ENCODE assay signal across 8 cellular contexts in genomic region chr12:48182659-48183058, GRCh38. TPM values are rescaled to one million over a fixed set of nuclear protein-coding genes. Genes with fewer than 3 reads are reported as not detected.
DNase-seq lines count a peak whose midpoint lies in the region; ATAC-seq, FAIRE-seq and TF ChIP-seq lines count a peak whose summit lies in the region.

No MANE protein-coding gene starts in this region.

- no peak overlapping the region for H3K18ac ChIP-seq in trophoblast cell (ENCODE audit: low read length)

- no peak overlapping the region for H3K14ac ChIP-seq in trophoblast cell (ENCODE audit: low read length)

- H3K4ac ChIP-seq in trophoblast cell (ENCODE audit: low read depth, low read length) = no peak overlapping the region

- H2AFZ ChIP-seq in endothelial cell of umbilical vein (ENCODE audit: low read depth, low read length) = peak overlapping the region; percentile 64
- H2AFZ ChIP-seq in trophoblast cell (ENCODE audit: insufficient read depth, low read length, poor library complexity) = no peak overlapping the region

- no peak for DNase-seq in NT2/D1 (ENCODE audit: low read depth, low spot score)
- no peak for DNase-seq in endothelial cell of umbilical vein (ENCODE audit: low read depth, low spot score)
- no peak for DNase-seq in trophoblast cell
- DNase-seq in SIG-M5 (lab: John Stamatoyannopoulos, UW) = no peak
- no peak for DNase-seq in H4 (ENCODE audit: low spot score)
- no peak for DNase-seq in mucosa of gallbladder (ENCODE audit: low spot score)

- no peak overlapping the region for H3K23ac ChIP-seq in trophoblast cell (ENCODE audit: low read length)

- CTCF ChIA-PET in endothelial cell of umbilical vein (lab: Charles Lee) = interaction anchor here (0.9 to 1.6 kb wide), 8 partner anchors 11 to 436 kb away, joined by 3 to 18 read pairs (median 6); partner anchors contain the start of genes ASB8 and TMEM106C

- H3K79me2 ChIP-seq in endothelial cell of umbilical vein (ENCODE audit: control insufficient read depth, insufficient read depth, low read length) (no peaks in the 10 kb centered on the region), trophoblast cell (ENCODE audit: control insufficient read depth, insufficient read depth, low read length, poor library complexity) (no peaks in the 10 kb centered on the region)

- H3K27me3 ChIP-seq in NT2/D1 (ENCODE audit: insufficient read depth, insufficient read length) = peaks cover 57% of the 10 kb centered on the region
- H3K27me3 ChIP-seq in endothelial cell of umbilical vein (ENCODE audit: control insufficient read depth in 2 of 2, insufficient read depth in 2 of 2, low read length in 2 of 2) = peaks cover 52 to 56% of the 10 kb centered on the region in 2 experiments
- peaks cover 31% of the 10 kb centered on the region for H3K27me3 ChIP-seq in trophoblast cell (ENCODE audit: insufficient read depth, low read length)

- POLR2A ChIA-PET in endothelial cell of umbilical vein (lab: Charles Lee) = no interaction called here

- no peaks in the 10 kb centered on the region for H3K9me1 ChIP-seq in endothelial cell of umbilical vein (replicated peaks; ENCODE audit: control insufficient read depth, extremely low read depth, insufficient read depth, low read length)

- FAIRE-seq in endothelial cell of umbilical vein (lab: Jason Lieb, UNC) = no peak

- no peak overlapping the region for H4K12ac ChIP-seq in trophoblast cell (ENCODE audit: low read depth, low read length)

- H4K20me1 ChIP-seq in endothelial cell of umbilical vein (replicated peaks; ENCODE audit: control insufficient read depth, extremely low read depth, insufficient read depth, low read length) = no peaks in the 10 kb centered on the region

- H3K79me1 ChIP-seq in trophoblast cell (ENCODE audit: low read length) = no peaks in the 10 kb centered on the region

- no peak for TF ChIP-seq CTCF in endothelial cell of umbilical vein (IDR thresholded peaks at IDR 0.05; ENCODE audit: extremely low read depth in 1 of 2, insufficient read depth in 1 of 2, low read depth in 1 of 2, low read length in 2 of 2)

- H4K91ac ChIP-seq in trophoblast cell (ENCODE audit: low read depth, low read length) = no peak overlapping the region

- H3K4me3 ChIP-seq in NT2/D1 (ENCODE audit: insufficient read length, low read depth) (peak overlapping the region; percentile 72), endothelial cell of umbilical vein (replicated peaks in 1 of 3; ENCODE audit: insufficient read depth in 1 of 3, low read depth in 1 of 3, low read length in 3 of 3) (peak overlapping the region in 2 of 3 experiments; percentile 48 to 57), trophoblast cell (ENCODE audit: low read depth, low read length) (no peak overlapping the region)

- no peak overlapping the region for H2BK120ac ChIP-seq in trophoblast cell (ENCODE audit: insufficient read depth, low read length, poor library complexity)

- no peak overlapping the region for H2BK5ac ChIP-seq in trophoblast cell (ENCODE audit: low read depth, low read length, poor library complexity)

- no TSS peak for BruUV-seq in endothelial cell of umbilical vein (replicated peaks; lab: Mats Ljungman, UMichigan)

- no peak overlapping the region for H2AK5ac ChIP-seq in trophoblast cell (ENCODE audit: low read length)

- H3K4me2 ChIP-seq in endothelial cell of umbilical vein (ENCODE audit: insufficient read depth, low read length) (peak overlapping the region; percentile 72), trophoblast cell (ENCODE audit: low read length) (peak overlapping the region; percentile 80)

- no peaks in the 10 kb centered on the region for H3K9me3 ChIP-seq in ES-I3 (ENCODE audit: control insufficient read depth, insufficient read depth, low read length)
- no peaks in the 10 kb centered on the region for H3K9me3 ChIP-seq in NT2/D1 (ENCODE audit: insufficient read depth, low read length)
- no peaks in the 10 kb centered on the region for H3K9me3 ChIP-seq in endothelial cell of umbilical vein (replicated peaks; ENCODE audit: control insufficient read depth, insufficient read depth, low read length)
- H3K9me3 ChIP-seq in trophoblast cell (ENCODE audit: insufficient read depth, low read depth, low read length) = no peaks in the 10 kb centered on the region

- intact Hi-C loops in endothelial cell of umbilical vein (cut with micrococcal nuclease) = loop anchor here (1.0 to 5.0 kb wide), 2 partner anchors 16 to 270 kb away; no protein-coding TSS in a partner anchor

- no peak for TF ChIP-seq POLR2A in endothelial cell of umbilical vein (IDR thresholded peaks at IDR 0.05; ENCODE audit: low read depth, low read length)

- H3K36me3 ChIP-seq in ES-I3 (ENCODE audit: insufficient read depth, low read length) (no peaks in the 10 kb centered on the region), NT2/D1 (ENCODE audit: insufficient read depth, insufficient read length, low read length) (no peaks in the 10 kb centered on the region), endothelial cell of umbilical vein (ENCODE audit: control insufficient read depth in 2 of 2, extremely low read depth in 1 of 2, insufficient read depth in 2 of 2, low read length in 2 of 2) (no peaks in the 10 kb centered on the region), trophoblast cell (ENCODE audit: control insufficient read depth in 1 of 2, insufficient read depth in 2 of 2, low read length in 2 of 2) (no peaks in the 10 kb centered on the region)

- H3K27ac ChIP-seq in endothelial cell of umbilical vein (ENCODE audit: insufficient read depth, low read depth, low read length) = no peak overlapping the region
- H3K27ac ChIP-seq in trophoblast cell (ENCODE audit: low read depth, low read length) = no peak overlapping the region

- H3K9ac ChIP-seq in ES-I3 (ENCODE audit: low read depth, low read length) = peak overlapping the region; percentile 49; the same call in 1 of the 2 replicates
- H3K9ac ChIP-seq in NT2/D1 (ENCODE audit: insufficient read length, low read depth) = peak overlapping the region; percentile 65
- H3K9ac ChIP-seq in endothelial cell of umbilical vein (replicated peaks; ENCODE audit: extremely low read depth, insufficient read depth, low read length) = no peak overlapping the region
- no peak overlapping the region for H3K9ac ChIP-seq in trophoblast cell (ENCODE audit: low read length)

- dilution Hi-C loops in endothelial cell of umbilical vein (cut with MboI; ENCODE audit: extremely low pct_ligation_motif_present, low sequenced_read_pairs) = no loop called here

- peaks cover 9% of the 10 kb centered on the region; the same call in 1 of the 2 replicates for H3K4me1 ChIP-seq in ES-I3 (ENCODE audit: insufficient read depth, low read length)
- peaks cover 11% of the 10 kb centered on the region for H3K4me1 ChIP-seq in NT2/D1 (ENCODE audit: insufficient read depth, insufficient read length)
- H3K4me1 ChIP-seq in endothelial cell of umbilical vein (ENCODE audit: control insufficient read depth, extremely low read depth, insufficient read depth, low read length) = no peaks in the 10 kb centered on the region
- H3K4me1 ChIP-seq in trophoblast cell (ENCODE audit: control insufficient read depth in 1 of 2, insufficient read depth in 2 of 2, low read length in 2 of 2) = peaks cover 4 to 11% of the 10 kb centered on the region in 2 experiments

- no CpG with 5 or more reads among the region's 7 CpGs for WGBS in trophoblast cell (ENCODE audit: extremely low coverage, insufficient coverage, insufficient read length)

- no peak overlapping the region for H4K8ac ChIP-seq in trophoblast cell (ENCODE audit: low read depth, low read length)

- no peak for ATAC-seq in GM19351 (IDR thresholded peaks at IDR 0.05; ENCODE audit: unreplicated experiment)

- no peak overlapping the region for H2BK12ac ChIP-seq in trophoblast cell (ENCODE audit: low read length)

TF ChIP-seq in endothelial cell of umbilical vein, 7 proteins besides CTCF, POLR2A, EP300 and RAD21 (continues in another document):
- no peak for TF ChIP-seq FOS (IDR thresholded peaks at IDR 0.05; ENCODE audit: borderline replicate concordance, insufficient read depth, low read length)
- TF ChIP-seq JUN (IDR thresholded peaks at IDR 0.05; ENCODE audit: borderline replicate concordance, insufficient read depth, insufficient read length, low read depth) = no peak

RNA-seq across cellular contexts. Expression of gene CCDC184, which starts 0.8 kb away (rescaled TPM):
- total RNA-seq in endothelial cell of umbilical vein (0.18 TPM in 1 of 2 replicates, not detected in the other), mucosa of gallbladder (5.2 TPM)
- polyA plus RNA-seq in endothelial cell of umbilical vein = 0.27 and 0.39 TPM in 2 replicates
- 0.23 and 0.25 TPM in 2 replicates for polyA plus RNA-seq in endothelial cell of umbilical vein (2011; cell fraction: cytosol; rRNA removed)
- polyA plus RNA-seq in endothelial cell of umbilical vein (2011; cell fraction: nucleus; rRNA removed) = 0.17 TPM in 2 replicates
- 0.11 and 0.22 TPM in 2 replicates for polyA plus RNA-seq in endothelial cell of umbilical vein (2012)
- polyA minus RNA-seq in endothelial cell of umbilical vein = 0.22 TPM in 1 of 2 replicates, not detected in the other
- not detected for polyA minus RNA-seq in endothelial cell of umbilical vein (2011; cell fraction: cytosol; rRNA and poly(A)+ RNA removed)
- 0.29 TPM in 1 of 2 replicates, not detected in the other for polyA minus RNA-seq in endothelial cell of umbilical vein (2011; cell fraction: nucleus; rRNA and poly(A)+ RNA removed)
- polyA plus RNA-seq in trophoblast cell (2013) = 0.26 and 0.32 TPM in 2 replicates
- total RNA-seq in H4 (2014; rRNA removed; shearing (Covaris generic)) = 0.70 and 1.2 TPM in 2 replicates

RNA-seq across cellular contexts. Expression of gene OR10AD1, which starts 20.4 kb away (rescaled TPM):
- total RNA-seq in endothelial cell of umbilical vein = not detected in 2 replicates
- polyA plus RNA-seq in endothelial cell of umbilical vein = not detected in 2 replicates
- polyA plus RNA-seq in endothelial cell of umbilical vein (2011; cell fraction: cytosol; rRNA removed) = not detected in 2 replicates
- polyA plus RNA-seq in endothelial cell of umbilical vein (2011; cell fraction: nucleus; rRNA removed) = not detected in 2 replicates
- polyA plus RNA-seq in endothelial cell of umbilical vein (2012) = not detected in 2 replicates
- polyA minus RNA-seq in endothelial cell of umbilical vein = not detected in 2 replicates
- polyA minus RNA-seq in endothelial cell of umbilical vein (2011; cell fraction: cytosol; rRNA and poly(A)+ RNA removed) = not detected
- not detected in 2 replicates for polyA minus RNA-seq in endothelial cell of umbilical vein (2011; cell fraction: nucleus; rRNA and poly(A)+ RNA removed)
- not detected in 2 replicates for polyA plus RNA-seq in trophoblast cell (2013)
- total RNA-seq in H4 (2014; rRNA removed; shearing (Covaris generic)) = not detected in 2 replicates
- total RNA-seq in mucosa of gallbladder = not detected

RNA-seq across cellular contexts. Expression of gene ASB8, which starts 25.3 kb away (rescaled TPM):
- 26.5 and 29.7 TPM in 2 replicates for total RNA-seq in endothelial cell of umbilical vein
- 14.5 and 14.9 TPM in 2 replicates for polyA plus RNA-seq in endothelial cell of umbilical vein
- 16.9 and 17.3 TPM in 2 replicates for polyA plus RNA-seq in endothelial cell of umbilical vein (2011; cell fraction: cytosol; rRNA removed)
- 16.9 and 19.7 TPM in 2 replicates for polyA plus RNA-seq in endothelial cell of umbilical vein (2011; cell fraction: nucleus; rRNA removed)
- polyA plus RNA-seq in endothelial cell of umbilical vein (2012) = 16.5 and 24.5 TPM in 2 replicates
- 36.0 and 48.5 TPM in 2 replicates for polyA minus RNA-seq in endothelial cell of umbilical vein
- polyA minus RNA-seq in endothelial cell of umbilical vein (2011; cell fraction: cytosol; rRNA and poly(A)+ RNA removed) = 21.3 TPM
- polyA minus RNA-seq in endothelial cell of umbilical vein (2011; cell fraction: nucleus; rRNA and poly(A)+ RNA removed) = 16.8 and 21.0 TPM in 2 replicates
- polyA plus RNA-seq in trophoblast cell (2013) = 9.0 and 9.3 TPM in 2 replicates
- total RNA-seq in H4 (2014; rRNA removed; shearing (Covaris generic)) = 22.6 and 37.1 TPM in 2 replicates
- total RNA-seq in mucosa of gallbladder = 39.5 TPM

Comparison
In these comparisons a context has a peak if more than half of its experiments do, and no peak if none do; other contexts are left out.
1. H3K9ac ChIP-seq: peak in ES-I3 (single experiment) and NT2/D1 (single experiment); none in endothelial cell of umbilical vein (single experiment) and trophoblast cell (single experiment).